In genomic region chr15:49046113-49046883, GRCh38 we compare ENCODE assay signal across 7 cellular contexts.
DNase-seq lines count a peak whose midpoint lies in the region; ATAC-seq, FAIRE-seq and TF ChIP-seq lines count a peak whose summit lies in the region.

Gene SECISBP2L, minus strand, starts transcription at chr15:49046446. Its CDS starts 147 bp downstream, at chr15:49046299.

- peak; percentile 84 for DNase-seq in GM18507 (ENCODE audit: extremely low spot score, insufficient read length, low read depth)
- DNase-seq in NCI-H1930 (lab: John Stamatoyannopoulos, UW) = peak; percentile 81 to 85
- DNase-seq in T-helper 9 cell = peak; percentile 87
- DNase-seq in astrocyte of the hippocampus (ENCODE audit: low read depth, low spot score) = peak; percentile 98
- DNase-seq in hippocampal formation (lab: John Stamatoyannopoulos, UW) = peak; percentile 91 to 93
- DNase-seq in retinal pigment epithelial cell (ENCODE audit: low read depth) = peak; percentile 86

- FAIRE-seq in GM18507 (lab: Jason Lieb, UNC) = peak; percentile 97

- peak; percentile 55 for TF ChIP-seq CTCF in retinal pigment epithelial cell (conservative IDR thresholded peaks at IDR 0.05; ENCODE audit: low read depth, low read length)

- peak; percentile 90 for ATAC-seq in HG02973 (IDR thresholded peaks at IDR 0.05; ENCODE audit: unreplicated experiment)

- peak within 1 kb of the TSS; percentile 93 for H3K4me3 ChIP-seq in retinal pigment epithelial cell (ENCODE audit: low read length)

Comparison
In these comparisons a context has a peak if more than half of its experiments do, and no peak if none do; other contexts are left out.
1. Peak in every context shown above with its lines: DNase-seq, ATAC-seq and H3K4me3 ChIP-seq.